11 cellular contexts compared by ENCODE assay signal in genomic region chr4:2849267-2850140, GRCh38. TPM values are rescaled to one million over a fixed set of nuclear protein-coding genes. Genes with fewer than 3 reads are reported as not detected.
DNase-seq lines count a peak whose midpoint lies in the region; ATAC-seq and TF ChIP-seq lines count a peak whose summit lies in the region.
"Had no signal": no experiment of that assay in that cellular context is flagged by ENCODE, and none has a peak within 500 bp of the region (broad histone marks: within the 10 kb centered on the region; RNA-seq: fewer than 3 reads in every experiment).

No MANE protein-coding gene starts in this region.

- ATAC-seq in HG03571 (IDR thresholded peaks at IDR 0.05; ENCODE audit: unreplicated experiment) (no peak), HG03432 (IDR thresholded peaks at IDR 0.05; ENCODE audit: unreplicated experiment) (no peak)

- no peak for TF ChIP-seq EP300 in SK-N-SH (IDR thresholded peaks at IDR 0.05; ENCODE audit: borderline replicate concordance in 1 of 2, low read depth in 1 of 2, low read length in 1 of 2)
- TF ChIP-seq EP300 in esophagus muscularis mucosa (IDR thresholded peaks at IDR 0.05): no peak

- H3F3A ChIP-seq in SK-N-SH (replicated peaks; ENCODE audit: insufficient read depth): peaks cover 20% of the 10 kb centered on the region

- intact Hi-C loops in esophagus muscularis mucosa (cut with DNase I): no loop called here

- H3K79me2 ChIP-seq in SK-N-SH (ENCODE audit: insufficient read depth): peaks cover 100% of the 10 kb centered on the region

- no peak overlapping the region for H3K9ac ChIP-seq in SK-N-SH

- CTCF ChIA-PET in CD8-positive, alpha-beta memory T cell (lab: Charles Lee): interaction anchor here (1.2 to 1.8 kb wide), 3 partner anchors 11 to 86 kb away, joined by 3 to 4 read pairs (median 3); no protein-coding TSS in a partner anchor
- CTCF ChIA-PET in SK-N-SH (lab: Yijun Ruan, JAX): interaction anchor here (1.0 to 1.3 kb wide), 3 partner anchors 10 to 32 kb away, joined by 3 read pairs; no protein-coding TSS in a partner anchor

- peaks cover 10% of the 10 kb centered on the region for H3K36me3 ChIP-seq in CD8-positive, alpha-beta memory T cell (ENCODE audit: insufficient read depth, low read length)
- peaks cover 2 to 12% of the 10 kb centered on the region in 2 experiments for H3K36me3 ChIP-seq in SK-N-SH (replicated peaks in 1 of 2; ENCODE audit: control insufficient read depth in 1 of 2, insufficient read depth in 2 of 2, low read length in 1 of 2)
- peaks cover 5 to 14% (median 9%) of the 10 kb centered on the region in 4 donors for H3K36me3 ChIP-seq in esophagus muscularis mucosa
- H3K36me3 ChIP-seq in neutrophil: peaks cover 10% of the 10 kb centered on the region

- H3K36me3 Mint-ChIP-seq in CD8-positive, alpha-beta memory T cell: peaks cover 0 to 18% (median 1%) of the 10 kb centered on the region in 3 donors

- peaks cover 95% of the 10 kb centered on the region for H4K20me1 ChIP-seq in SK-N-SH (ENCODE audit: insufficient read depth)

- no peaks in the 10 kb centered on the region for H3K9me3 ChIP-seq in CD8-positive, alpha-beta memory T cell (ENCODE audit: low read length)
- H3K9me3 ChIP-seq in SK-N-SH (no peaks in the 10 kb centered on the region), esophagus muscularis mucosa (no peaks in the 10 kb centered on the region), neutrophil (no peaks in the 10 kb centered on the region)
- H3K9me3 ChIP-seq: vagina had no signal

- H2AFZ ChIP-seq in SK-N-SH (ENCODE audit: low read depth): no peak overlapping the region

- POLR2A ChIA-PET in CD8-positive, alpha-beta memory T cell (lab: Charles Lee): no interaction called here
- POLR2A ChIA-PET in SK-N-SH (lab: Yijun Ruan, JAX): interaction anchor here (0.8 kb wide), 1 partner anchor 86 kb away, joined by 3 read pairs; no protein-coding TSS in a partner anchor

- peaks cover 77% of the 10 kb centered on the region for H3K4me1 ChIP-seq in CD8-positive, alpha-beta memory T cell (ENCODE audit: insufficient read depth, low read length)
- H3K4me1 ChIP-seq in SK-N-SH (ENCODE audit: control insufficient read depth in 1 of 2, insufficient read depth in 2 of 2, low read depth in 1 of 2, low read length in 1 of 2) (peaks cover 0 to 10% of the 10 kb centered on the region in 2 experiments; a peak in 3 of 4 replicates), esophagus muscularis mucosa (peaks cover 66 to 100% (median 95%) of the 10 kb centered on the region in 4 donors), neutrophil (ENCODE audit: control insufficient read depth in 1 of 2, insufficient read depth in 1 of 2, low read depth in 1 of 2, low read length in 1 of 2) (peaks cover 43 to 57% of the 10 kb centered on the region in 2 experiments)

- no peaks in the 10 kb centered on the region for H3K27me3 Mint-ChIP-seq in CD8-positive, alpha-beta memory T cell

- TF ChIP-seq CTCF in SK-N-SH (IDR thresholded peaks at IDR 0.05): no peak
- no peak for TF ChIP-seq CTCF in esophagus muscularis mucosa (IDR thresholded peaks at IDR 0.05)
- TF ChIP-seq CTCF in neutrophil (IDR thresholded peaks at IDR 0.05): no peak

- no peak overlapping the region for H3K4me3 ChIP-seq in CD8-positive, alpha-beta memory T cell (ENCODE audit: low read length)
- H3K4me3 ChIP-seq in SK-N-SH (ENCODE audit: low read depth in 2 of 2, low read length in 1 of 2) (no peak overlapping the region), esophagus muscularis mucosa (no peak overlapping the region), neutrophil (ENCODE audit: low read depth in 1 of 2, low read length in 1 of 2) (no peak overlapping the region)
- H3K4me3 ChIP-seq: vagina had no signal

- no peaks in the 10 kb centered on the region for H3K27me3 ChIP-seq in CD8-positive, alpha-beta memory T cell (ENCODE audit: insufficient read depth, low read length, poor library complexity, severe bottlenecking)
- H3K27me3 ChIP-seq in SK-N-SH (ENCODE audit: insufficient read depth): no peaks in the 10 kb centered on the region
- no peaks in the 10 kb centered on the region for H3K27me3 ChIP-seq in esophagus muscularis mucosa
- no peaks in the 10 kb centered on the region for H3K27me3 ChIP-seq in neutrophil
- H3K27me3 ChIP-seq: vagina had no signal

- peak overlapping the region in 3 of 7 donors; percentile 0 to 39 (median 0) for H3K4me3 Mint-ChIP-seq in CD8-positive, alpha-beta memory T cell

- WGBS in SK-N-SH (ENCODE audit: low lambda C conversion rate): 83% methylated on average over 9 of the region's 9 CpGs
- 46% methylated on average over 8 of the region's 9 CpGs for WGBS in esophagus muscularis mucosa

- TF ChIP-seq POLR2A in esophagus muscularis mucosa (IDR thresholded peaks at IDR 0.05; ENCODE audit: low read depth): no peak

- DNase-seq in CD8-positive, alpha-beta memory T cell: no peak
- DNase-seq in SK-N-SH (no peak), esophagus muscularis mucosa (ENCODE audit: extremely low spot score) (no peak), retina (no peak), NCI-H2081 treated with DMSO at 0.1 percent for 48 hours (lab: John Stamatoyannopoulos, UW) (no peak)
- DNase-seq: NCI-H526 treated with DMSO at 0.1 percent for 48 hours, SW 1271 had no signal

- H3K27ac ChIP-seq in CD8-positive, alpha-beta memory T cell (ENCODE audit: low read depth, low read length): no peak overlapping the region
- no peak overlapping the region for H3K27ac ChIP-seq in SK-N-SH (ENCODE audit: low read depth in 2 of 2, low read length in 1 of 2)
- H3K27ac ChIP-seq in esophagus muscularis mucosa (replicated peaks in 1 of 4): peak overlapping the region in 3 of 4 donors; percentile 37 to 56 (median 43)
- peak overlapping the region; percentile 29 for H3K27ac ChIP-seq in neutrophil
- H3K27ac ChIP-seq: vagina had no signal

- H3K9me3 Mint-ChIP-seq in CD8-positive, alpha-beta memory T cell: no peaks in the 10 kb centered on the region

- H3K27ac Mint-ChIP-seq in CD8-positive, alpha-beta memory T cell: peak overlapping the region; percentile 31 to 93 (median 70)

- TF ChIP-seq RAD21 in SK-N-SH (IDR thresholded peaks at IDR 0.05; ENCODE audit: low read length): peak; percentile 62

- peaks cover 70 to 92% (median 85%) of the 10 kb centered on the region in 3 donors for H3K4me1 Mint-ChIP-seq in CD8-positive, alpha-beta memory T cell

- no peak overlapping the region for H3K4me2 ChIP-seq in SK-N-SH

- H3K9me2 ChIP-seq in SK-N-SH: no peaks in the 10 kb centered on the region

TF ChIP-seq in SK-N-SH, 30 proteins besides CTCF, POLR2A, EP300 and RAD21:
- TF ChIP-seq TCF12 (IDR thresholded peaks at IDR 0.05): no peak
- TF ChIP-seq SMC3 (IDR thresholded peaks at IDR 0.05; ENCODE audit: low read depth, low read length): peak; percentile 37; the same call in 1 of the 2 replicates

RNA-seq across cellular contexts. Expression of gene ADD1, which starts 5.9 kb away (rescaled TPM):
- 100 to 1,000 TPM; 185 to 192 TPM for total RNA-seq in CD8-positive, alpha-beta memory T cell
- 217 TPM for polyA plus RNA-seq in CD8-positive, alpha-beta memory T cell
- 97.0 and 155 TPM in 2 replicates for polyA plus RNA-seq in SK-N-SH (2012; rRNA removed)
- polyA plus RNA-seq in SK-N-SH (2012; cell fraction: cytosol; rRNA removed): 100 and 114 TPM in 2 replicates
- polyA plus RNA-seq in SK-N-SH (2012; cell fraction: nucleus; rRNA removed): 317 and 506 TPM in 2 replicates
- 100 to 1,000 TPM; 253 to 402 (median 311) TPM for total RNA-seq in esophagus muscularis mucosa

RNA-seq across cellular contexts. Expression of gene SH3BP2, which starts 56.6 kb away (rescaled TPM):
- total RNA-seq in CD8-positive, alpha-beta memory T cell: 10 to 100 TPM; 68.8 to 75.4 TPM
- polyA plus RNA-seq in CD8-positive, alpha-beta memory T cell: 35.7 TPM
- 25.2 and 26.8 TPM in 2 replicates for polyA plus RNA-seq in SK-N-SH (2012; rRNA removed)
- polyA plus RNA-seq in SK-N-SH (2012; cell fraction: cytosol; rRNA removed): 5.6 and 8.5 TPM in 2 replicates
- 132 and 143 TPM in 2 replicates for polyA plus RNA-seq in SK-N-SH (2012; cell fraction: nucleus; rRNA removed)
- 10 to 100 TPM; 25.2 to 34.5 (median 31.5) TPM for total RNA-seq in esophagus muscularis mucosa

Comparison
In these comparisons a context has a peak if more than half of its experiments do, and no peak if none do; other contexts are left out.
1. H3K27ac ChIP-seq: peak in esophagus muscularis mucosa (3 of 4) and neutrophil (single experiment); none in CD8-positive, alpha-beta memory T cell (single experiment) and SK-N-SH (0 of 2).